ENCODE assay signal across 29 cellular contexts in the genomic region with DNA sequence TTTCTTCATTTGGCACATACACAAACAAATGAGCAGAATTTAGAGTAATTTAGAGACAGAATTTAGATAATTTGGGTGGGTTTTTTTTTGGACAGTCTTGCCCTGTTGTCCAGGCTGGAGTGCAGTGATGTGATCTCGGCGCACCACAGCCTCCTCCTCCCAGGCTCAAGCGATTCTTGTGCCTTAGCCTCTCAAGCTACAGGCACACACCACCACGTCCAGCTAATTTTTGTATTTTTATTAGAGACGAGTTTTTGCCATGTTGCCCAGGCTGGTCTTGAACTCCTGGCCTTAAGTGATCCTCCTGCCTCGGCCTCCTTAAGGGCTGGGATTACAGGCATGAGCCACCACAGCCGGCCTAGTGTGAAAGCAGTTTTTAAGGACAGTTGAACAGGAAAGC.
"Had no signal": no experiment of that assay in that cellular context is flagged by ENCODE, and none has a peak within 500 bp of the region (broad histone marks: within the 10 kb centered on the region; RNA-seq: fewer than 3 reads in every experiment).

No MANE protein-coding gene starts in this region.

- ATAC-seq: stimulated activated effector memory CD8-positive, alpha-beta T cell treated with anti-CD3 and anti-CD28 coated beads, Interleukin-12 subunit alpha, Interleukin-12 subunit beta, amount 100 ng/mL, for 72 hours; stimulated activated memory B cell treated with anti-CD40 and anti-IgM and Interleukin-4, amounts not matched to agents 10 μg/mL and 1 μg/mL and 100 μg/mL, for 72 hours; stimulated activated naive B cell treated with anti-CD40 and anti-IgM and Interleukin-4, amounts not matched to agents 10 μg/mL and 1 μg/mL and 100 μg/mL, for 72 hours; stimulated activated naive CD8-positive, alpha-beta T cell treated with anti-CD3 and anti-CD28 coated beads, Interleukin-15, amount 100 ng/mL, for 72 hours; stimulated activated naive CD8-positive, alpha-beta T cell treated with anti-CD3 and anti-CD28 coated beads, Interleukin-15, Interleukin-2, amounts not matched to agents 100 U/mL and 50 U/mL, for 24 hours had no signal

- H3K27me3 ChIP-seq: stomach, suprapubic skin, testis, thyroid gland, tibial artery, tibial nerve, transverse colon, upper lobe of left lung, upper lobe of right lung, uterus, vagina had no signal

- H3K27me3 Mint-ChIP-seq: stimulated activated memory B cell treated with anti-CD40 and anti-IgM and Interleukin-4, amounts not matched to agents 10 μg/mL and 1 μg/mL and 100 μg/mL, for 72 hours; stimulated activated naive B cell treated with anti-CD40 and anti-IgM and Interleukin-4, amounts not matched to agents 10 μg/mL and 1 μg/mL and 100 μg/mL, for 72 hours; stimulated activated naive CD8-positive, alpha-beta T cell treated with anti-CD3 and anti-CD28 coated beads, Interleukin-15, amount 100 ng/mL, for 72 hours; stimulated activated naive CD8-positive, alpha-beta T cell treated with anti-CD3 and anti-CD28 coated beads, Interleukin-15, Interleukin-2, amounts not matched to agents 100 ng/mL and 50 ng/mL, for 24 hours; type B pancreatic cell had no signal

- H3K9me3 Mint-ChIP-seq: stimulated activated effector memory CD8-positive, alpha-beta T cell treated with anti-CD3 and anti-CD28 coated beads, Interleukin-12 subunit alpha, Interleukin-12 subunit beta, amount 100 ng/mL, for 72 hours; stimulated activated memory B cell treated with anti-CD40 and anti-IgM and Interleukin-4, amounts not matched to agents 10 μg/mL and 1 μg/mL and 100 μg/mL, for 72 hours; stimulated activated naive B cell treated with anti-CD40 and anti-IgM and Interleukin-4, amounts not matched to agents 10 μg/mL and 1 μg/mL and 100 μg/mL, for 72 hours; stimulated activated naive CD8-positive, alpha-beta T cell treated with anti-CD3 and anti-CD28 coated beads, Interleukin-15, amount 100 ng/mL, for 72 hours; stimulated activated naive CD8-positive, alpha-beta T cell treated with anti-CD3 and anti-CD28 coated beads, Interleukin-15, Interleukin-2, amounts not matched to agents 100 ng/mL and 50 ng/mL, for 24 hours had no signal

- DNase-seq: stimulated activated CD4-positive, alpha-beta T cell treated with anti-CD3 and anti-CD28 coated beads, Interleukin-2, amount 100 ng/mL, for 48 hours; stimulated activated CD4-positive, alpha-beta T cell treated with anti-CD3 and anti-CD28 coated beads, Interleukin-4, amount 100 ng/mL, for 1 hour; stimulated activated CD4-positive, alpha-beta T cell treated with anti-CD3 and anti-CD28 coated beads, Interleukin-4, amount 100 ng/mL, for 24 hours; stimulated activated CD4-positive, alpha-beta T cell treated with anti-CD3 and anti-CD28 coated beads, Interleukin-4, amount 100 ng/mL, for 4 hours; stimulated activated CD8-positive, alpha-beta memory T cell treated with anti-CD3 and anti-CD28 coated beads, Interleukin-4, amount 100 ng/mL, for 48 hours; stimulated activated naive B cell treated with anti-CD40 and anti-IgM and Interleukin-4, amounts not matched to agents 10 μg/mL and 1 μg/mL and 100 μg/mL, for 72 hours; stimulated activated naive CD4-positive, alpha-beta T cell; stimulated activated naive CD4-positive, alpha-beta T cell treated with Interleukin-2 at 50 U/mL for 16 hours; stimulated activated naive CD8-positive, alpha-beta T cell treated with anti-CD3 and anti-CD28 coated beads, Interleukin-15, amount 100 ng/mL, for 72 hours; stimulated activated naive CD8-positive, alpha-beta T cell treated with anti-CD3 and anti-CD28 coated beads, Interleukin-15, Interleukin-2, amounts not matched to agents 100 U/mL and 50 U/mL, for 24 hours; stomach; substantia nigra; testis; thyroid gland; tibial artery; transverse colon; trophoblast cell; upper lobe of left lung; upper lobe of right lung; uterus had no signal

- FAIRE-seq: urothelium cell line had no signal

- H3K4me1 ChIP-seq: stomach, suprapubic skin, testis, thyroid gland, tibial artery, tibial nerve, transverse colon, upper lobe of left lung, upper lobe of right lung, uterus, vagina had no signal

- H3K4me1 Mint-ChIP-seq: stimulated activated effector memory CD8-positive, alpha-beta T cell treated with anti-CD3 and anti-CD28 coated beads, Interleukin-12 subunit alpha, Interleukin-12 subunit beta, amount 100 ng/mL, for 72 hours; stimulated activated memory B cell treated with anti-CD40 and anti-IgM and Interleukin-4, amounts not matched to agents 10 μg/mL and 1 μg/mL and 100 μg/mL, for 72 hours; stimulated activated naive B cell treated with anti-CD40 and anti-IgM and Interleukin-4, amounts not matched to agents 10 μg/mL and 1 μg/mL and 100 μg/mL, for 72 hours; stimulated activated naive CD8-positive, alpha-beta T cell treated with anti-CD3 and anti-CD28 coated beads, Interleukin-15, amount 100 ng/mL, for 72 hours had no signal

- H3K36me3 ChIP-seq: stomach, suprapubic skin, thyroid gland, transverse colon, upper lobe of left lung, upper lobe of right lung, uterus, vagina had no signal

- H3K4me3 Mint-ChIP-seq: stimulated activated effector memory CD8-positive, alpha-beta T cell treated with anti-CD3 and anti-CD28 coated beads, Interleukin-12 subunit alpha, Interleukin-12 subunit beta, amount 100 ng/mL, for 72 hours; stimulated activated memory B cell treated with anti-CD40 and anti-IgM and Interleukin-4, amounts not matched to agents 10 μg/mL and 1 μg/mL and 100 μg/mL, for 72 hours; stimulated activated naive B cell treated with anti-CD40 and anti-IgM and Interleukin-4, amounts not matched to agents 10 μg/mL and 1 μg/mL and 100 μg/mL, for 72 hours; stimulated activated naive CD8-positive, alpha-beta T cell treated with anti-CD3 and anti-CD28 coated beads, Interleukin-15, amount 100 ng/mL, for 72 hours; stimulated activated naive CD8-positive, alpha-beta T cell treated with anti-CD3 and anti-CD28 coated beads, Interleukin-15, Interleukin-2, amounts not matched to agents 100 ng/mL and 50 ng/mL, for 24 hours; type B pancreatic cell had no signal

- H3K4me3 ChIP-seq: stomach, suprapubic skin, testis, thoracic aorta, thyroid gland, tibial artery, tibial nerve, transverse colon, upper lobe of left lung, upper lobe of right lung, uterus, vagina had no signal

- H3K27ac Mint-ChIP-seq: stimulated activated memory B cell treated with anti-CD40 and anti-IgM and Interleukin-4, amounts not matched to agents 10 μg/mL and 1 μg/mL and 100 μg/mL, for 72 hours; stimulated activated naive B cell treated with anti-CD40 and anti-IgM and Interleukin-4, amounts not matched to agents 10 μg/mL and 1 μg/mL and 100 μg/mL, for 72 hours; stimulated activated naive CD8-positive, alpha-beta T cell treated with anti-CD3 and anti-CD28 coated beads, Interleukin-15, amount 100 ng/mL, for 72 hours; type B pancreatic cell had no signal

- H3K9me3 ChIP-seq: stomach, suprapubic skin, testis, thoracic aorta, thyroid gland, tibial artery, tibial nerve, transverse colon, upper lobe of left lung, upper lobe of right lung, uterus, vagina had no signal

- H3K27ac ChIP-seq: stomach, suprapubic skin, testis, thoracic aorta, thyroid gland, tibial artery, tibial nerve, transverse colon, upper lobe of left lung, upper lobe of right lung, uterus, vagina had no signal
